Comparison of ENCODE assay signal across 1 cellular context in genomic region chr11:62545437-62546243, GRCh38.
A peak's percentile ranks its signal among the peaks of the same experiment; 100 is the strongest.
TF ChIP-seq lines count a peak whose summit lies in the region.

No MANE protein-coding gene starts in this region.

TF ChIP-seq in HepG2, 621 proteins besides CTCF, POLR2A, EP300 and RAD21 (continued from another document and continues in another):
- TF ChIP-seq ZBED4 (CRISPR knock-in tag; IDR thresholded peaks at IDR 0.05; ENCODE audit: borderline replicate concordance) (no peak), IKZF4 (CRISPR knock-in tag; IDR thresholded peaks at IDR 0.05; ENCODE audit: borderline replicate concordance, low read depth, not compliant biosample characterization) (peak; percentile 84), MAX (IDR thresholded peaks at IDR 0.05) (peak; percentile 74), E2F5 (CRISPR knock-in tag; conservative IDR thresholded peaks at IDR 0.05) (no peak), KIAA2018 (CRISPR knock-in tag; IDR thresholded peaks at IDR 0.05; ENCODE audit: borderline replicate concordance) (no peak), RBAK (CRISPR knock-in tag; IDR thresholded peaks at IDR 0.05) (0 out of 2 replicates have a peak, but pooled peaks have one; percentile 30), ZBTB3 (CRISPR knock-in tag; IDR thresholded peaks at IDR 0.05; ENCODE audit: borderline replicate concordance, low read depth) (peak; percentile 72; the same call in 1 of the 2 replicates), NFIB (CRISPR knock-in tag; IDR thresholded peaks at IDR 0.05; ENCODE audit: borderline replicate concordance) (0 out of 2 replicates have a peak, but pooled peaks have one; percentile 73), KMT2A (CRISPR knock-in tag; IDR thresholded peaks at IDR 0.05) (peak; percentile 72), ZSCAN5A (CRISPR knock-in tag; IDR thresholded peaks at IDR 0.05; ENCODE audit: borderline replicate concordance) (no peak), MXI1 (IDR thresholded peaks at IDR 0.05; ENCODE audit: borderline replicate concordance, low read depth, low read length) (peak; percentile 55; the same call in 1 of the 3 replicates), AKAP8 (CRISPR knock-in tag; IDR thresholded peaks at IDR 0.05) (peak; percentile 74), HNF4A (CRISPR knock-in tag; IDR thresholded peaks at IDR 0.05) (peak; percentile 27; the same call in 1 of the 2 replicates), TOPORS (CRISPR knock-in tag; IDR thresholded peaks at IDR 0.05) (no peak), SYNCRIP (IDR thresholded peaks at IDR 0.05; ENCODE audit: insufficient read depth, low read depth, low read length) (no peak), CENPX (CRISPR knock-in tag; IDR thresholded peaks at IDR 0.05) (no peak), ATF7 (IDR thresholded peaks at IDR 0.05) (no peak), ATF7 (CRISPR knock-in tag; IDR thresholded peaks at IDR 0.05) (0 out of 2 replicates have a peak, but pooled peaks have one; percentile 27), ZC3H13 (CRISPR knock-in tag; IDR thresholded peaks at IDR 0.05) (peak; percentile 73; the same call in 1 of the 2 replicates), ZBTB10 (CRISPR knock-in tag; IDR thresholded peaks at IDR 0.05; ENCODE audit: borderline replicate concordance) (no peak; the same call in 1 of the 2 replicates), POLR2AphosphoS5 (IDR thresholded peaks at IDR 0.05; ENCODE audit: low read depth, low read length) (0 out of 2 replicates have a peak, but pooled peaks have one; percentile 12), TEF (CRISPR knock-in tag; IDR thresholded peaks at IDR 0.05) (peak; percentile 78; the same call in 1 of the 2 replicates), RCOR2 (CRISPR knock-in tag; IDR thresholded peaks at IDR 0.05) (0 out of 2 replicates have a peak, but pooled peaks have one; percentile 9), SOX6 (IDR thresholded peaks at IDR 0.05) (no peak), SOX6 (CRISPR knock-in tag; IDR thresholded peaks at IDR 0.05) (peak; percentile 47), ZNF557 (CRISPR knock-in tag; IDR thresholded peaks at IDR 0.05) (0 out of 2 replicates have a peak, but pooled peaks have one; percentile 15), HDAC1 (CRISPR knock-in tag; IDR thresholded peaks at IDR 0.05) (peak; percentile 76), ADNP (CRISPR knock-in tag; IDR thresholded peaks at IDR 0.05) (no peak), XRCC5 (optimal IDR thresholded peaks at IDR 0.05; ENCODE audit: low read length) (peak; percentile 47), CSRNP1 (CRISPR knock-in tag; IDR thresholded peaks at IDR 0.05) (peak; percentile 68), ZNF143 (CRISPR knock-in tag; IDR thresholded peaks at IDR 0.05) (peak; percentile 23; the same call in 1 of the 2 replicates), ZNF83 (CRISPR knock-in tag; IDR thresholded peaks at IDR 0.05; ENCODE audit: borderline replicate concordance) (0 out of 2 replicates have a peak, but pooled peaks have one; percentile 27), WIZ (CRISPR knock-in tag; IDR thresholded peaks at IDR 0.05) (no peak; the same call in 1 of the 2 replicates), HOXD1 (CRISPR knock-in tag; IDR thresholded peaks at IDR 0.05) (no peak), ZNF672 (CRISPR knock-in tag; IDR thresholded peaks at IDR 0.05) (no peak), ZEB1 (IDR thresholded peaks at IDR 0.05; ENCODE audit: insufficient replicate concordance, low read depth) (peak; percentile 51), ZBTB21 (CRISPR knock-in tag; IDR thresholded peaks at IDR 0.05) (no peak), ZNF790 (CRISPR knock-in tag; IDR thresholded peaks at IDR 0.05; ENCODE audit: borderline replicate concordance) (no peak), ARNTL (CRISPR knock-in tag; IDR thresholded peaks at IDR 0.05) (peak; percentile 52; the same call in 1 of the 2 replicates), ASH2L (IDR thresholded peaks at IDR 0.05; ENCODE audit: insufficient read length, low read depth, low read length) (peak; percentile 39), ZNF569 (CRISPR knock-in tag; IDR thresholded peaks at IDR 0.05; ENCODE audit: borderline replicate concordance) (no peak), HMG20A (CRISPR knock-in tag; IDR thresholded peaks at IDR 0.05; ENCODE audit: borderline replicate concordance) (0 out of 2 replicates have a peak, but pooled peaks have one; percentile 20), ZSCAN31 (CRISPR knock-in tag; IDR thresholded peaks at IDR 0.05; ENCODE audit: low read depth) (peak; percentile 56)
